Comparison of ENCODE assay signal across 1 cellular context in the genomic region with DNA sequence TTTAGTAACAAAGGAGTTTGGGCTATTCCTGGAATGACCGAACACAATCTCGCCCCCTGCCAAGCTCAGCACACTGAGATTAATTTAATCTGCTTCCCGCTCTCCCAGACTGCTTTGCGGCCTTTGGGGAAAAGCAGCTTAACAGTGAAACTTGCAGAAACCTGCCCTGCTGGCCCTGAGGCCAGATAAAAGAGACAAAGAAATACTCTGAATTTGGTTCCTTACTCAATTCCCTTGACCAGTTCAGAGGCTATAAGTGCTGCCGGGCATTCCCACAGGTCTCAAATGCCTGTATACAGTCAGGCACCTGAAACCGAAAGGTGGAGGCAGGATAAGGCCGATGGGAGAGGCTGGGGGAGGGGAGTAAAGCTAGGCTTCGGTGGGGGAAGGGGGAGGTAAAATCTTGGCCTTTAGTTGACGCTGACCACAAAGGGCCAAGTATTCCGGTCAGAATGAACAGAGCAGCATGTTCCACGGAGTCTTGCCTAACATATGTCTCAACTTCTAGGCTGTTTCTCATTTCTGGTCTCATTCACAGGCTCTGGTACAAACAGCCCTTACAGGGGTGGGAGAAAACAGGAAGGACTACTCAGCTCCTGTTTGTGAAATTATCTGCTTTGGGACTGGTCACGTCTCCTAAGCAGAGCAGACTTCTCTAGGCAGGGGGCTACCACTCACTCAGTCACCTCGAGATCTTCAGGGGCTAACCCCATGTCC.
TF ChIP-seq lines count a peak whose summit lies in the region.

No MANE protein-coding gene starts in this region.

TF ChIP-seq in K562, 482 proteins besides CTCF, POLR2A, EP300 and RAD21 (continued from another document):
- TF ChIP-seq NFYB (IDR thresholded peaks at IDR 0.05; ENCODE audit: extremely low read depth, insufficient read length) (no peak), CEBPB (tag; IDR thresholded peaks at IDR 0.05) (peak; percentile 43; the same call in 1 of the 2 replicates), BHLHE40 (IDR thresholded peaks at IDR 0.05; ENCODE audit: low read length) (no peak), DPF2 (IDR thresholded peaks at IDR 0.05) (0 out of 2 replicates have a peak, but pooled peaks have one; percentile 22)
- TF ChIP-seq, protein P1, sequence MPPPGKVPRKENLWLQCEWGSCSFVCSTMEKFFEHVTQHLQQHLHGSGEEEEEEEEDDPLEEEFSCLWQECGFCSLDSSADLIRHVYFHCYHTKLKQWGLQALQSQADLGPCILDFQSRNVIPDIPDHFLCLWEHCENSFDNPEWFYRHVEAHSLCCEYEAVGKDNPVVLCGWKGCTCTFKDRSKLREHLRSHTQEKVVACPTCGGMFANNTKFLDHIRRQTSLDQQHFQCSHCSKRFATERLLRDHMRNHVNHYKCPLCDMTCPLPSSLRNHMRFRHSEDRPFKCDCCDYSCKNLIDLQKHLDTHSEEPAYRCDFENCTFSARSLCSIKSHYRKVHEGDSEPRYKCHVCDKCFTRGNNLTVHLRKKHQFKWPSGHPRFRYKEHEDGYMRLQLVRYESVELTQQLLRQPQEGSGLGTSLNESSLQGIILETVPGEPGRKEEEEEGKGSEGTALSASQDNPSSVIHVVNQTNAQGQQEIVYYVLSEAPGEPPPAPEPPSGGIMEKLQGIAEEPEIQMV (tag; conservative IDR thresholded peaks at IDR 0.05; ENCODE audit: low read depth) = 0 out of 2 replicates have a peak, but pooled peaks have one; percentile 21
